ENCODE assay signal across 19 cellular contexts in genomic region chr12:8916154-8916553, GRCh38. TPM values are rescaled to one million over a fixed set of nuclear protein-coding genes. Genes with fewer than 3 reads are reported as not detected.
DNase-seq lines count a peak whose midpoint lies in the region; ATAC-seq and TF ChIP-seq lines count a peak whose summit lies in the region.
"Had no signal": no experiment of that assay in that cellular context is flagged by ENCODE, and none has a peak within 500 bp of the region (broad histone marks: within the 10 kb centered on the region; RNA-seq: fewer than 3 reads in every experiment).

No MANE protein-coding gene starts in this region.

- H3K9me2 ChIP-seq in GM23248 (ENCODE audit: insufficient read depth) (no peaks in the 10 kb centered on the region), Loucy (replicated peaks; ENCODE audit: low read depth, low read length) (no peaks in the 10 kb centered on the region)

- no peak overlapping the region for H3K27ac Mint-ChIP-seq in neural progenitor cell
- H3K27ac Mint-ChIP-seq: CD4-positive, alpha-beta T cell; naive thymus-derived CD4-positive, alpha-beta T cell had no signal

- H4K20me1 ChIP-seq in GM23248 (ENCODE audit: insufficient read depth): no peaks in the 10 kb centered on the region
- peaks cover 4% of the 10 kb centered on the region for H4K20me1 ChIP-seq in Loucy (ENCODE audit: insufficient read depth, low read length, poor library complexity, severe bottlenecking)
- H4K20me1 ChIP-seq in neural progenitor cell (ENCODE audit: low read depth): peaks cover 16% of the 10 kb centered on the region

- peaks cover 13% of the 10 kb centered on the region for H3K79me2 ChIP-seq in GM23248 (ENCODE audit: insufficient read depth)
- peaks cover 22% of the 10 kb centered on the region for H3K79me2 ChIP-seq in Loucy (ENCODE audit: insufficient read depth, low read length)
- peaks cover 55% of the 10 kb centered on the region for H3K79me2 ChIP-seq in neural progenitor cell (ENCODE audit: low read depth)

- peaks cover 23% of the 10 kb centered on the region for H3K4me1 Mint-ChIP-seq in neural progenitor cell
- peaks cover 15% of the 10 kb centered on the region for H3K4me1 Mint-ChIP-seq in activated T-cell treated with anti-CD3 and anti-CD28 coated beads, Interleukin-2, amount 50 U/mL, for 4 hours (ENCODE audit: low read depth)

- H3K4me2 ChIP-seq in GM23248 (ENCODE audit: unreplicated experiment) (peak overlapping the region; percentile 92), Loucy (ENCODE audit: low read depth, low read length, poor library complexity, severe bottlenecking) (peak overlapping the region; percentile 94), neural progenitor cell (peak overlapping the region; percentile 87)

- DNase-seq in GM23248 (no peak), neural progenitor cell (ENCODE audit: low spot score) (no peak), NCI-H1105 treated with DMSO at 0.1 percent for 48 hours (lab: John Stamatoyannopoulos, UW) (no peak)
- no peak for DNase-seq in activated T-cell treated with anti-CD3 and anti-CD28 coated beads, Interleukin-2, amount 50 U/mL, for 4 hours
- DNase-seq: activated CD4-positive, alpha-beta T cell treated with anti-CD3 and anti-CD28 coated beads for 48 hours; activated naive CD4-positive, alpha-beta T cell; aorta; CD4-positive, alpha-beta T cell; gastrocnemius medialis; KG1; lower lobe of right lung; naive thymus-derived CD4-positive, alpha-beta T cell; NCI-H69; Peyer's patch; spleen; tibial artery had no signal

- H3K36me3 ChIP-seq in GM23248 (ENCODE audit: low read depth): peaks cover 3% of the 10 kb centered on the region; the same call in 1 of the 2 replicates
- H3K36me3 ChIP-seq in Loucy (ENCODE audit: insufficient read depth, low read length): no peaks in the 10 kb centered on the region; the same call in 1 of the 2 replicates
- no peaks in the 10 kb centered on the region for H3K36me3 ChIP-seq in endocrine pancreas (ENCODE audit: control insufficient read depth, insufficient read depth, low read length)
- peaks cover 7% of the 10 kb centered on the region for H3K36me3 ChIP-seq in neural progenitor cell

- H3K9me3 Mint-ChIP-seq in neural progenitor cell: no peaks in the 10 kb centered on the region
- H3K9me3 Mint-ChIP-seq in activated T-cell treated with anti-CD3 and anti-CD28 coated beads, Interleukin-2, amount 50 U/mL, for 4 hours: no peaks in the 10 kb centered on the region
- H3K9me3 Mint-ChIP-seq: CD4-positive, alpha-beta T cell; naive thymus-derived CD4-positive, alpha-beta T cell had no signal

- H3K4me3 Mint-ChIP-seq in neural progenitor cell: no peak overlapping the region
- no peak overlapping the region for H3K4me3 Mint-ChIP-seq in activated T-cell treated with anti-CD3 and anti-CD28 coated beads, Interleukin-2, amount 50 U/mL, for 4 hours
- H3K4me3 Mint-ChIP-seq: CD4-positive, alpha-beta T cell; naive thymus-derived CD4-positive, alpha-beta T cell had no signal

- no peaks in the 10 kb centered on the region for H3K27me3 Mint-ChIP-seq in neural progenitor cell (ENCODE audit: insufficient read depth, low read depth)
- no peaks in the 10 kb centered on the region for H3K27me3 Mint-ChIP-seq in activated T-cell treated with anti-CD3 and anti-CD28 coated beads, Interleukin-2, amount 50 U/mL, for 4 hours (ENCODE audit: low read depth)
- H3K27me3 Mint-ChIP-seq: CD4-positive, alpha-beta T cell had no signal

- peaks cover 13% of the 10 kb centered on the region for H3K36me3 Mint-ChIP-seq in neural progenitor cell
- H3K36me3 Mint-ChIP-seq in activated T-cell treated with anti-CD3 and anti-CD28 coated beads, Interleukin-2, amount 50 U/mL, for 4 hours (ENCODE audit: insufficient read depth): peaks cover 8% of the 10 kb centered on the region

- H3K27ac ChIP-seq in GM23248: no peak overlapping the region
- no peak overlapping the region for H3K27ac ChIP-seq in neural progenitor cell
- H3K27ac ChIP-seq: gastrocnemius medialis, lower lobe of right lung, Peyer's patch had no signal

- in situ Hi-C loops in GM23248 (cut with MboI): no loop called here

- ATAC-seq in activated T-cell treated with anti-CD3 and anti-CD28 coated beads, Interleukin-2, amount 50 U/mL, for 4 hours: no peak
- no peak for ATAC-seq in HG02623 (IDR thresholded peaks at IDR 0.05; ENCODE audit: unreplicated experiment)
- ATAC-seq: gastrocnemius medialis; lower lobe of right lung; naive thymus-derived CD4-positive, alpha-beta T cell had no signal

- TF ChIP-seq CTCF in Loucy (conservative IDR thresholded peaks at IDR 0.05; ENCODE audit: low read length): no peak
- no peak for TF ChIP-seq CTCF in neural progenitor cell (IDR thresholded peaks at IDR 0.05)

- H3K9ac ChIP-seq in GM23248 (no peak overlapping the region), Loucy (ENCODE audit: low read depth, low read length, poor library complexity, severe bottlenecking) (peak overlapping the region; percentile 78), endocrine pancreas (ENCODE audit: control insufficient read depth, insufficient read depth, low read length) (no peak overlapping the region), neural progenitor cell (peak overlapping the region; percentile 50)

- H2AFZ ChIP-seq in GM23248 (no peak overlapping the region), Loucy (ENCODE audit: low read length) (no peak overlapping the region), neural progenitor cell (replicated peaks) (no peak overlapping the region)

- H3K27me3 ChIP-seq in GM23248 (replicated peaks; ENCODE audit: insufficient read depth): no peaks in the 10 kb centered on the region
- no peaks in the 10 kb centered on the region for H3K27me3 ChIP-seq in Loucy (ENCODE audit: insufficient read depth, low read length, poor library complexity, severe bottlenecking)
- no peaks in the 10 kb centered on the region for H3K27me3 ChIP-seq in endocrine pancreas (ENCODE audit: control insufficient read depth, insufficient read depth, low read length)
- H3K27me3 ChIP-seq in neural progenitor cell: no peaks in the 10 kb centered on the region
- H3K27me3 ChIP-seq: gastrocnemius medialis, Peyer's patch, spleen, tibial artery had no signal

- H3K9me3 ChIP-seq in GM23248 (ENCODE audit: low read depth): no peaks in the 10 kb centered on the region
- H3K9me3 ChIP-seq in Loucy (ENCODE audit: insufficient read depth, low read depth, low read length): no peaks in the 10 kb centered on the region
- no peaks in the 10 kb centered on the region for H3K9me3 ChIP-seq in endocrine pancreas (ENCODE audit: control insufficient read depth, low read length)
- H3K9me3 ChIP-seq in neural progenitor cell (ENCODE audit: low read depth): no peaks in the 10 kb centered on the region
- H3K9me3 ChIP-seq: gastrocnemius medialis, lower lobe of right lung, Peyer's patch, spleen, tibial artery had no signal

- H3K4me3 ChIP-seq in GM23248: no peak overlapping the region
- peak overlapping the region; percentile 95 for H3K4me3 ChIP-seq in Loucy (ENCODE audit: low read length, poor library complexity, severe bottlenecking)
- H3K4me3 ChIP-seq in endocrine pancreas (ENCODE audit: control insufficient read depth, insufficient read depth, low read length): peak overlapping the region; percentile 90
- H3K4me3 ChIP-seq in neural progenitor cell: peak overlapping the region; percentile 87
- H3K4me3 ChIP-seq: lower lobe of right lung had no signal

- peaks cover 20% of the 10 kb centered on the region; the same call in 1 of the 2 replicates for H3K4me1 ChIP-seq in GM23248 (ENCODE audit: insufficient read depth)
- H3K4me1 ChIP-seq in Loucy (ENCODE audit: insufficient read depth, low read length, poor library complexity, severe bottlenecking): peaks cover 50% of the 10 kb centered on the region
- peaks cover 12% of the 10 kb centered on the region for H3K4me1 ChIP-seq in endocrine pancreas (ENCODE audit: control insufficient read depth, insufficient read depth, low read length)
- peaks cover 51% of the 10 kb centered on the region for H3K4me1 ChIP-seq in neural progenitor cell

- H3F3A ChIP-seq in GM23248 (ENCODE audit: insufficient read depth) (no peaks in the 10 kb centered on the region), Loucy (ENCODE audit: low read depth) (no peaks in the 10 kb centered on the region; the same call in 1 of the 2 replicates), neural progenitor cell (ENCODE audit: low read depth) (peaks cover 51% of the 10 kb centered on the region)

RNA-seq across cellular contexts. Expression of gene PHC1, which starts 1.8 kb away (rescaled TPM):
- total RNA-seq in GM23248 (2014; rRNA removed; shearing (Covaris generic)): 15.4 and 16.1 TPM in 2 replicates
- polyA plus RNA-seq in GM23248 (2016; fragmentation: Nextera tagmentation; extraction: Ambion mirVana): 4.6 and 6.4 TPM in 2 replicates
- total RNA-seq in neural progenitor cell (ENCODE audit: low replicate concordance): 62.7 and 90.4 TPM in 2 replicates
- 10 to 100 TPM; 10.3 to 15.5 (median 12.1) TPM for total RNA-seq in activated T-cell treated with anti-CD3 and anti-CD28 coated beads, Interleukin-2, amount 50 U/mL, for 4 hours

RNA-seq across cellular contexts. Expression of gene M6PR, which starts 33.3 kb away (rescaled TPM):
- 84.8 and 87.1 TPM in 2 replicates for total RNA-seq in GM23248 (2014; rRNA removed; shearing (Covaris generic))
- 85.8 and 90.0 TPM in 2 replicates for polyA plus RNA-seq in GM23248 (2016; fragmentation: Nextera tagmentation; extraction: Ambion mirVana)
- 113 and 124 TPM in 2 replicates for total RNA-seq in neural progenitor cell (ENCODE audit: low replicate concordance)
- 100 to 1,000 TPM; 192 to 217 (median 203) TPM for total RNA-seq in activated T-cell treated with anti-CD3 and anti-CD28 coated beads, Interleukin-2, amount 50 U/mL, for 4 hours

Comparison
In these comparisons a context has a peak if more than half of its experiments do, and no peak if none do; other contexts are left out.
1. H3K9ac ChIP-seq: peak in Loucy (single experiment) and neural progenitor cell (single experiment); none in GM23248 (single experiment) and endocrine pancreas (single experiment).
2. Peak in every context shown above with its lines, with median percentiles within 50 percentile points of each other: H3K4me2 ChIP-seq.